ENCODE assay signal across 15 cellular contexts in genomic region chr13:96851856-96852255, GRCh38.
DNase-seq lines count a peak whose midpoint lies in the region; ATAC-seq, FAIRE-seq and TF ChIP-seq lines count a peak whose summit lies in the region.
"Had no signal": no experiment of that assay in that cellular context is flagged by ENCODE, and none has a peak within 500 bp of the region (broad histone marks: within the 10 kb centered on the region; RNA-seq: fewer than 3 reads in every experiment).

No MANE protein-coding gene starts in this region.

- no peak overlapping the region for H3K56ac ChIP-seq in mesendoderm (ENCODE audit: low read length)

- H2BK5ac ChIP-seq in mesendoderm (ENCODE audit: low read length): no peak overlapping the region

- 0% methylated on average over 3 of the region's 7 CpGs for WGBS in HepG2 (ENCODE audit: low lambda C conversion rate)
- WGBS in right lobe of liver (ENCODE audit: insufficient coverage, low coverage, low lambda C conversion rate, missing lambda C conversion rate): 55% methylated on average over 7 of the region's 7 CpGs
- 3% methylated on average over 7 of the region's 7 CpGs for WGBS in K562 (ENCODE audit: insufficient coverage, low coverage, missing lambda C conversion rate)
- no CpG with 5 or more reads among the region's 7 CpGs for WGBS in mesendoderm (ENCODE audit: extremely low coverage, insufficient coverage, low lambda C conversion rate)

- intact Hi-C loops in HepG2 (cut with micrococcal nuclease; ENCODE audit: unreplicated experiment): no loop called here
- intact Hi-C loops in right lobe of liver (cut with DNase I): no loop called here
- intact Hi-C loops in K562 (cut with micrococcal nuclease): no loop called here
- intact Hi-C loops in activated CD4-positive, alpha-beta memory T cell treated with anti-CD3 and anti-CD28 coated beads for 36 hours (cut with micrococcal nuclease): no loop called here

- no peak overlapping the region for H4K8ac ChIP-seq in mesendoderm (ENCODE audit: low read depth, low read length)

- H3K9ac ChIP-seq in HepG2 (ENCODE audit: insufficient read depth, low read depth, low read length): no peak overlapping the region
- H3K9ac ChIP-seq in K562 (ENCODE audit: insufficient read depth in 1 of 2, low read depth in 2 of 2, low read length in 2 of 2): no peak overlapping the region
- no peak overlapping the region for H3K9ac ChIP-seq in mesendoderm (ENCODE audit: low read length)
- H3K9ac ChIP-seq: BLaER1 had no signal

- H3K36me3 ChIP-seq in HepG2 (replicated peaks in 1 of 2; ENCODE audit: control insufficient read depth in 1 of 2, insufficient read depth in 2 of 2, low read length in 2 of 2) (no peaks in the 10 kb centered on the region), right lobe of liver (no peaks in the 10 kb centered on the region), K562 (ENCODE audit: control insufficient read depth, insufficient read depth, low read length) (no peaks in the 10 kb centered on the region), mesendoderm (ENCODE audit: control insufficient read depth, insufficient read depth, low read length) (no peaks in the 10 kb centered on the region)
- H3K36me3 ChIP-seq: BLaER1 had no signal

- H3K4me2 ChIP-seq in HepG2 (ENCODE audit: low read depth, low read length): no peak overlapping the region
- no peak overlapping the region for H3K4me2 ChIP-seq in K562 (ENCODE audit: insufficient read depth, low read length)
- H3K4me2 ChIP-seq in mesendoderm (ENCODE audit: low read length): no peak overlapping the region
- H3K4me2 ChIP-seq: BLaER1 had no signal

- no peak for TF ChIP-seq EP300 in HepG2 (IDR thresholded peaks at IDR 0.05; ENCODE audit: low read depth in 2 of 2, low read length in 2 of 2)
- TF ChIP-seq EP300 in HepG2 (CRISPR knock-in tag; IDR thresholded peaks at IDR 0.05; ENCODE audit: borderline replicate concordance): no peak
- TF ChIP-seq EP300 in K562 (IDR thresholded peaks at IDR 0.05; ENCODE audit: low read length): no peak

- no peak for TF ChIP-seq RAD21 in HepG2 (CRISPR knock-in tag; IDR thresholded peaks at IDR 0.05)
- no peak for TF ChIP-seq RAD21 in K562 (CRISPR knock-in tag; conservative IDR thresholded peaks at IDR 0.05 in 1 of 2, IDR thresholded peaks at IDR 0.05 in 1 of 2)

- no peak overlapping the region for H3K27ac Mint-ChIP-seq in activated CD4-positive, alpha-beta memory T cell treated with anti-CD3 and anti-CD28 coated beads for 36 hours

- ATAC-seq in HepG2: no peak
- ATAC-seq in right lobe of liver: no peak
- no peak for ATAC-seq in K562
- ATAC-seq: GM12878 had no signal

- H3K4ac ChIP-seq in mesendoderm (ENCODE audit: low read depth, low read length): no peak overlapping the region

- no peaks in the 10 kb centered on the region for H3K79me2 ChIP-seq in HepG2 (ENCODE audit: insufficient read depth, low read length)
- H3K79me2 ChIP-seq in K562 (ENCODE audit: control insufficient read depth, insufficient read depth, low read length): no peaks in the 10 kb centered on the region
- H3K79me2 ChIP-seq in mesendoderm (ENCODE audit: control insufficient read depth, insufficient read depth, low read length): no peaks in the 10 kb centered on the region

- no peak overlapping the region for H2BK120ac ChIP-seq in mesendoderm (ENCODE audit: low read depth, low read length)

- H4K20me1 ChIP-seq in HepG2 (ENCODE audit: insufficient read depth, low read length) (no peaks in the 10 kb centered on the region), K562 (replicated peaks; ENCODE audit: control insufficient read depth, insufficient read depth, low read length) (no peaks in the 10 kb centered on the region)
- H4K20me1 ChIP-seq: BLaER1 had no signal

- no peak overlapping the region for H2AFZ ChIP-seq in HepG2 (ENCODE audit: low read length)
- no peak overlapping the region for H2AFZ ChIP-seq in K562 (ENCODE audit: low read depth, low read length)

- no peaks in the 10 kb centered on the region for H3K79me1 ChIP-seq in mesendoderm (ENCODE audit: low read length)

- BruUV-seq in HepG2 (replicated peaks; lab: Mats Ljungman, UMichigan) (no TSS peak), K562 (replicated peaks; lab: Mats Ljungman, UMichigan) (no TSS peak)

- peaks cover 6% of the 10 kb centered on the region for H3K9me3 Mint-ChIP-seq in activated CD4-positive, alpha-beta memory T cell treated with anti-CD3 and anti-CD28 coated beads for 36 hours

- H3K23ac ChIP-seq in mesendoderm (ENCODE audit: low read length): no peak overlapping the region

- no peaks in the 10 kb centered on the region for H3K4me1 Mint-ChIP-seq in activated CD4-positive, alpha-beta memory T cell treated with anti-CD3 and anti-CD28 coated beads for 36 hours (ENCODE audit: low read depth)

- H3K4me3 ChIP-seq in HepG2 (replicated peaks in 1 of 3; ENCODE audit: insufficient read depth in 1 of 3, low read depth in 2 of 3, low read length in 3 of 3) (no peak overlapping the region), right lobe of liver (no peak overlapping the region), K562 (no peak overlapping the region), mesendoderm (ENCODE audit: low read length) (no peak overlapping the region)
- H3K4me3 ChIP-seq: BLaER1, GM12878 had no signal

- TF ChIP-seq CTCF in HepG2 (CRISPR knock-in tag; IDR thresholded peaks at IDR 0.05) (no peak), right lobe of liver (IDR thresholded peaks at IDR 0.05) (no peak), K562 (IDR thresholded peaks at IDR 0.05 in 2 of 3, conservative IDR thresholded peaks at IDR 0.05 in 1 of 3; ENCODE audit: insufficient read depth in 2 of 3, low read depth in 1 of 3, low read length in 3 of 3) (no peak)

- no peak for TF ChIP-seq POLR2A in HepG2 (IDR thresholded peaks at IDR 0.05; ENCODE audit: insufficient read depth in 1 of 2, low read depth in 2 of 2, low read length in 2 of 2)
- no peak for TF ChIP-seq POLR2A in right lobe of liver (IDR thresholded peaks at IDR 0.05)
- TF ChIP-seq POLR2A in K562 (conservative IDR thresholded peaks at IDR 0.05): no peak

- H3K4me1 ChIP-seq in HepG2 (ENCODE audit: insufficient read depth, low read length): no peaks in the 10 kb centered on the region
- H3K4me1 ChIP-seq in right lobe of liver: no peaks in the 10 kb centered on the region
- no peaks in the 10 kb centered on the region for H3K4me1 ChIP-seq in K562 (replicated peaks in 1 of 2; ENCODE audit: control insufficient read depth in 2 of 2, insufficient read depth in 2 of 2, low read length in 2 of 2)
- no peaks in the 10 kb centered on the region for H3K4me1 ChIP-seq in mesendoderm (ENCODE audit: control insufficient read depth, low read depth, low read length)
- H3K4me1 ChIP-seq: BLaER1 had no signal

- no peak overlapping the region for H2BK15ac ChIP-seq in mesendoderm (replicated peaks; ENCODE audit: low read depth)

- H3K18ac ChIP-seq in mesendoderm (ENCODE audit: low read length): no peak overlapping the region

- CTCF ChIA-PET in HepG2 (lab: Yijun Ruan, JAX; ENCODE audit: low intra/inter-chr PET ratio, low total read pairs): no interaction called here
- CTCF ChIA-PET in K562 (lab: Yijun Ruan, JAX; ENCODE audit: low intra/inter-chr PET ratio): no interaction called here
- CTCF ChIA-PET in activated CD4-positive, alpha-beta memory T cell treated with anti-CD3 and anti-CD28 coated beads for 36 hours (lab: Charles Lee): no interaction called here

- H3K36me3 Mint-ChIP-seq in activated CD4-positive, alpha-beta memory T cell treated with anti-CD3 and anti-CD28 coated beads for 36 hours: no peaks in the 10 kb centered on the region

- H3K4me3 Mint-ChIP-seq in activated CD4-positive, alpha-beta memory T cell treated with anti-CD3 and anti-CD28 coated beads for 36 hours: no peak overlapping the region

- H3K9me3 ChIP-seq in HepG2 (ENCODE audit: low read length): no peaks in the 10 kb centered on the region
- H3K9me3 ChIP-seq in right lobe of liver: no peaks in the 10 kb centered on the region
- H3K9me3 ChIP-seq in K562 (replicated peaks; ENCODE audit: control insufficient read depth, insufficient read depth, low read depth, low read length): no peaks in the 10 kb centered on the region

- H3K27ac ChIP-seq in HepG2 (ENCODE audit: extremely low read length, insufficient read depth, low read length): no peak overlapping the region
- no peak overlapping the region for H3K27ac ChIP-seq in right lobe of liver
- no peak overlapping the region for H3K27ac ChIP-seq in K562 (ENCODE audit: extremely low read depth, low read depth, low read length)
- H3K27ac ChIP-seq in mesendoderm (ENCODE audit: low read depth, low read length): peak overlapping the region; percentile 82
- H3K27ac ChIP-seq: BLaER1, HL-60 had no signal

- H3K9me1 ChIP-seq in K562 (ENCODE audit: control insufficient read depth, insufficient read depth, low read length): no peaks in the 10 kb centered on the region

- H3K27me3 Mint-ChIP-seq in activated CD4-positive, alpha-beta memory T cell treated with anti-CD3 and anti-CD28 coated beads for 36 hours: no peaks in the 10 kb centered on the region

- FAIRE-seq in HepG2 (lab: Jason Lieb, UNC) (no peak), K562 (lab: Jason Lieb, UNC) (no peak)
- FAIRE-seq: GM12878 had no signal

- no peak overlapping the region for H4K5ac ChIP-seq in mesendoderm (ENCODE audit: low read length)

- POLR2A ChIA-PET in HepG2 (lab: Yijun Ruan, JAX): no interaction called here
- POLR2A ChIA-PET in K562 (lab: Yijun Ruan, JAX): no interaction called here
- POLR2A ChIA-PET in activated CD4-positive, alpha-beta memory T cell treated with anti-CD3 and anti-CD28 coated beads for 36 hours (lab: Charles Lee): no interaction called here

- no peak overlapping the region for H2AK5ac ChIP-seq in mesendoderm (ENCODE audit: low read length)

- DNase-seq in HepG2 (ENCODE audit: low spot score) (no peak), right lobe of liver (no peak), K562 (ENCODE audit: extremely low read depth in 1 of 4, low spot score in 3 of 4) (no peak), mesendoderm (peak; percentile 8), retina (peak; percentile 44), NOMO-1 treated with DMSO at 0.1 percent for 48 hours (lab: John Stamatoyannopoulos, UW; ENCODE audit: unreplicated experiment) (no peak), ecto neural progenitor cell (ENCODE audit: low spot score) (no peak)
- DNase-seq in activated CD4-positive, alpha-beta memory T cell treated with anti-CD3 and anti-CD28 coated beads for 36 hours: no peak
- DNase-seq: 8988T, AML-193, Calu3, DMS 273 treated with DMSO at 0.1 percent for 48 hours had no signal

- in situ Hi-C loops in HepG2 (cut with HindIII; ENCODE audit: extremely low pct_ligation_motif_present, low pct_unique_long_range_greater_than_20kb): no loop called here
- in situ Hi-C loops in K562 (cut with MboI): no loop called here

- peaks cover 0 to 13% of the 10 kb centered on the region in 2 experiments; a peak in 1 of 5 replicates for H3K27me3 ChIP-seq in HepG2 (ENCODE audit: control insufficient read depth in 1 of 2, insufficient read depth in 2 of 2, low read length in 2 of 2)
- no peaks in the 10 kb centered on the region for H3K27me3 ChIP-seq in right lobe of liver
- no peaks in the 10 kb centered on the region for H3K27me3 ChIP-seq in K562 (ENCODE audit: control insufficient read depth in 2 of 2, insufficient read depth in 2 of 2, low read length in 2 of 2)
- H3K27me3 ChIP-seq in mesendoderm (ENCODE audit: insufficient read depth, low read length, poor library complexity): peaks cover 2% of the 10 kb centered on the region
- H3K27me3 ChIP-seq: BLaER1 had no signal

TF ChIP-seq in HepG2, 621 proteins besides CTCF, POLR2A, EP300 and RAD21 (continues in another document):
- TF ChIP-seq NR2C2 (CRISPR knock-in tag; IDR thresholded peaks at IDR 0.05; ENCODE audit: borderline replicate concordance): no peak

Comparison
In these comparisons a context has a peak if more than half of its experiments do, and no peak if none do; other contexts are left out.
1. DNase-seq: peak in mesendoderm (single experiment) and retina (single experiment); none in HepG2 (single experiment), right lobe of liver (0 of 3), K562 (0 of 4), NOMO-1 treated with DMSO at 0.1 percent for 48 hours (single experiment), ecto neural progenitor cell (single experiment) and activated CD4-positive, alpha-beta memory T cell treated with anti-CD3 and anti-CD28 coated beads for 36 hours (single experiment).
2. Of the 241 proteins assayed by ChIP-seq in both HepG2 and K562: peak only in HepG2: CEBPB; only in K562: none; in both: none; in neither: 237; mixed calls (peak in some experiments, not most) for 3.